Comparison of ENCODE assay signal across 8 cellular contexts in genomic region chr19:45558399-45558878, GRCh38. TPM values are rescaled to one million over a fixed set of nuclear protein-coding genes. Genes with fewer than 3 reads are reported as not detected.
DNase-seq lines count a peak whose midpoint lies in the region; ATAC-seq, FAIRE-seq and TF ChIP-seq lines count a peak whose summit lies in the region.

No MANE protein-coding gene starts in this region.

- H3K36me3 ChIP-seq in Panc1 (ENCODE audit: control insufficient read depth, insufficient read depth, low read length) = no peaks in the 10 kb centered on the region
- H3K36me3 ChIP-seq in trophoblast cell (ENCODE audit: control insufficient read depth in 1 of 2, insufficient read depth in 2 of 2, low read length in 2 of 2) = peaks cover under 1 to 2% of the 10 kb centered on the region in 2 experiments

- no peak overlapping the region for H2AK5ac ChIP-seq in trophoblast cell (ENCODE audit: low read length)

- DNase-seq in COLO829 (ENCODE audit: low spot score) (peak; percentile 64), Panc1 (ENCODE audit: low read depth, low spot score) (no peak), fibroblast of the conjunctiva (ENCODE audit: low read depth) (peak; percentile 23), trophoblast cell (peak; percentile 54 to 70), urothelium cell line (ENCODE audit: low spot score) (peak; percentile 34)
- peak; percentile 70 to 78 for DNase-seq in activated T-cell treated with anti-CD3 and anti-CD28 coated beads, Interleukin-2, amount 50 U/mL, for 48 hours

- H3K4ac ChIP-seq in trophoblast cell (ENCODE audit: low read depth, low read length) = no peak overlapping the region

- H4K8ac ChIP-seq in trophoblast cell (ENCODE audit: low read depth, low read length) = no peak overlapping the region

- CTCF ChIA-PET in Panc1 (lab: Charles Lee) = interaction anchor here (0.5 to 2.0 kb wide), 6 partner anchors 9 to 84 kb away, joined by 3 to 11 read pairs (median 6); no protein-coding TSS in a partner anchor

- H3K27ac ChIP-seq in Panc1 (ENCODE audit: low read length) = no peak overlapping the region
- no peak overlapping the region for H3K27ac ChIP-seq in trophoblast cell (ENCODE audit: low read depth, low read length)

- H3K79me2 ChIP-seq in trophoblast cell (ENCODE audit: control insufficient read depth, insufficient read depth, low read length, poor library complexity) = no peaks in the 10 kb centered on the region

- no peak for FAIRE-seq in urothelium cell line (lab: Jason Lieb, UNC)

- no peak overlapping the region for H2BK120ac ChIP-seq in trophoblast cell (ENCODE audit: insufficient read depth, low read length, poor library complexity)

- no CpG with 5 or more reads among the region's 10 CpGs for WGBS in trophoblast cell (ENCODE audit: extremely low coverage, insufficient coverage, insufficient read length)

- H3K23ac ChIP-seq in trophoblast cell (ENCODE audit: low read length) = no peak overlapping the region

- peak; percentile 82 for TF ChIP-seq CTCF in Panc1 (IDR thresholded peaks at IDR 0.05)

- H2BK12ac ChIP-seq in trophoblast cell (ENCODE audit: low read length) = no peak overlapping the region

- no peaks in the 10 kb centered on the region for H3K27me3 ChIP-seq in Panc1 (ENCODE audit: control insufficient read depth, insufficient read depth, low read length)
- H3K27me3 ChIP-seq in trophoblast cell (ENCODE audit: insufficient read depth, low read length) = no peaks in the 10 kb centered on the region

- no peak overlapping the region for H3K4me2 ChIP-seq in trophoblast cell (ENCODE audit: low read length)

- no peaks in the 10 kb centered on the region for H3K79me1 ChIP-seq in trophoblast cell (ENCODE audit: low read length)

- H2AFZ ChIP-seq in trophoblast cell (ENCODE audit: insufficient read depth, low read length, poor library complexity) = no peak overlapping the region

- no peak overlapping the region for H2BK5ac ChIP-seq in trophoblast cell (ENCODE audit: low read depth, low read length, poor library complexity)

- H3K14ac ChIP-seq in trophoblast cell (ENCODE audit: low read length) = no peak overlapping the region

- intact Hi-C loops in Panc1 (cut with micrococcal nuclease; ENCODE audit: unreplicated experiment) = no loop called here

- in situ Hi-C loops in Panc1 (cut with HindIII; ENCODE audit: low pct_unique_long_range_greater_than_20kb, low sequenced_read_pairs) = no loop called here

- POLR2A ChIA-PET in Panc1 (lab: Charles Lee) = no interaction called here

- no peak overlapping the region for H3K9ac ChIP-seq in trophoblast cell (ENCODE audit: low read length)

- no peak overlapping the region for H4K91ac ChIP-seq in trophoblast cell (ENCODE audit: low read depth, low read length)

- H4K12ac ChIP-seq in trophoblast cell (ENCODE audit: low read depth, low read length) = no peak overlapping the region

- no TSS peak for BruUV-seq in Panc1 (replicated peaks; lab: Mats Ljungman, UMichigan)

- H3K4me3 ChIP-seq in Panc1 (ENCODE audit: low read depth in 2 of 2, low read length in 2 of 2) (no peak overlapping the region), trophoblast cell (ENCODE audit: low read depth, low read length) (no peak overlapping the region)

- no peaks in the 10 kb centered on the region for H3K9me3 ChIP-seq in Panc1 (ENCODE audit: control insufficient read depth, insufficient read depth, low read depth, low read length)
- H3K9me3 ChIP-seq in trophoblast cell (ENCODE audit: insufficient read depth, low read depth, low read length) = no peaks in the 10 kb centered on the region

- no peak overlapping the region for H3K18ac ChIP-seq in trophoblast cell (ENCODE audit: low read length)

- H3K4me1 ChIP-seq in Panc1 (ENCODE audit: control insufficient read depth, insufficient read depth, low read length) = no peaks in the 10 kb centered on the region
- no peaks in the 10 kb centered on the region for H3K4me1 ChIP-seq in trophoblast cell (ENCODE audit: control insufficient read depth in 1 of 2, insufficient read depth in 2 of 2, low read length in 2 of 2)

- peak; percentile 69 for ATAC-seq in HG03108 (IDR thresholded peaks at IDR 0.05; ENCODE audit: unreplicated experiment)
- ATAC-seq in Panc1 = peak; percentile 74
- no peak for ATAC-seq in HG03095 (IDR thresholded peaks at IDR 0.05; ENCODE audit: unreplicated experiment)

RNA-seq across cellular contexts. Expression of gene OPA3, which starts 26.2 kb away (rescaled TPM):
- total RNA-seq in Panc1 (2021; ENCODE audit: unreplicated experiment) = 20.3 TPM
- 12.5 TPM for polyA plus RNA-seq in Panc1 (2012; ENCODE audit: insufficient read length)
- 8.4 and 8.8 TPM in 2 replicates for polyA plus RNA-seq in trophoblast cell (2013)

RNA-seq across cellular contexts. Expression of gene GPR4, which starts 43.6 kb away (rescaled TPM):
- 0.23 TPM for total RNA-seq in Panc1 (2021; ENCODE audit: unreplicated experiment)
- polyA plus RNA-seq in Panc1 (2012; ENCODE audit: insufficient read length) = not detected
- 0.03 TPM in 1 of 2 replicates, not detected in the other for polyA plus RNA-seq in trophoblast cell (2013)

RNA-seq across cellular contexts. Expression of gene VASP, which starts 51.2 kb away (rescaled TPM):
- 101 TPM for total RNA-seq in Panc1 (2021; ENCODE audit: unreplicated experiment)
- polyA plus RNA-seq in Panc1 (2012; ENCODE audit: insufficient read length) = 108 TPM
- polyA plus RNA-seq in trophoblast cell (2013) = 229 and 249 TPM in 2 replicates
